In the genomic region with DNA sequence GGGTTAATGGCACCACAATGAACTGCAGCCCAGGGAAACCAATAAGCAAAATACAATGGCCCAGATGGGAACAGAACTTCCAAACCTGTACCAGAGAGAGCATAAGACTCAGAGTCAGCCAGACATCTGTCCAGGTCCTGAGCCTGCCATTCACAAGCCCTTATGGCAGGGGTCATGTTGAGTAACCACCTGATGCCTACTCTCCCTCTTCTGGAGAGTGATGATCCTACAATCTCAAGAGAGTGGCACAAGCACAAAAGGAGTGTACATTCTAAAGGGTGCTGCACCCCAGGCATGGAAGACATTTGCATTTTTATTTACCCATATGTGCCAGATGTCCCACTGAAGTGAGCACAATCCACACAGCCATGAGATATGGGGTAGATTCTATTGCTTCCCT, we compare ENCODE assay signal across 1 cellular context.
TF ChIP-seq lines count a peak whose summit lies in the region.

No MANE protein-coding gene starts in this region.

TF ChIP-seq in A549, 52 proteins besides CTCF, POLR2A, EP300 and RAD21 (continued from another document):
- TF ChIP-seq FOSB (CRISPR knock-in tag; IDR thresholded peaks at IDR 0.05) (no peak), FOSL2 (IDR thresholded peaks at IDR 0.05) (no peak), FOSL2 (CRISPR knock-in tag; IDR thresholded peaks at IDR 0.05) (no peak), NR3C1 (IDR thresholded peaks at IDR 0.05) (no peak), EHMT2 (IDR thresholded peaks at IDR 0.05; ENCODE audit: low read depth) (no peak), NPAS2 (CRISPR knock-in tag; IDR thresholded peaks at IDR 0.05; ENCODE audit: borderline replicate concordance) (no peak), HDAC2 (IDR thresholded peaks at IDR 0.05) (no peak)
- TF ChIP-seq, protein P1, sequence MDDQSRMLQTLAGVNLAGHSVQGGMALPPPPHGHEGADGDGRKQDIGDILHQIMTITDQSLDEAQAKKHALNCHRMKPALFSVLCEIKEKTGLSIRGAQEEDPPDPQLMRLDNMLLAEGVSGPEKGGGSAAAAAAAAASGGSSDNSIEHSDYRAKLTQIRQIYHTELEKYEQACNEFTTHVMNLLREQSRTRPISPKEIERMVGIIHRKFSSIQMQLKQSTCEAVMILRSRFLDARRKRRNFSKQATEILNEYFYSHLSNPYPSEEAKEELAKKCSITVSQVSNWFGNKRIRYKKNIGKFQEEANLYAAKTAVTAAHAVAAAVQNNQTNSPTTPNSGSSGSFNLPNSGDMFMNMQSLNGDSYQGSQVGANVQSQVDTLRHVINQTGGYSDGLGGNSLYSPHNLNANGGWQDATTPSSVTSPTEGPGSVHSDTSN (IDR thresholded peaks at IDR 0.05) = no peak
- TF ChIP-seq, protein P2, sequence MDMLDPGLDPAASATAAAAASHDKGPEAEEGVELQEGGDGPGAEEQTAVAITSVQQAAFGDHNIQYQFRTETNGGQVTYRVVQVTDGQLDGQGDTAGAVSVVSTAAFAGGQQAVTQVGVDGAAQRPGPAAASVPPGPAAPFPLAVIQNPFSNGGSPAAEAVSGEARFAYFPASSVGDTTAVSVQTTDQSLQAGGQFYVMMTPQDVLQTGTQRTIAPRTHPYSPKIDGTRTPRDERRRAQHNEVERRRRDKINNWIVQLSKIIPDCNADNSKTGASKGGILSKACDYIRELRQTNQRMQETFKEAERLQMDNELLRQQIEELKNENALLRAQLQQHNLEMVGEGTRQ (IDR thresholded peaks at IDR 0.05) = no peak
